ENCODE assay signal across 8 cellular contexts in genomic region chr10:72318383-72319262, GRCh38. TPM values are rescaled to one million over a fixed set of nuclear protein-coding genes. Genes with fewer than 3 reads are reported as not detected.
DNase-seq lines count a peak whose midpoint lies in the region; ATAC-seq and TF ChIP-seq lines count a peak whose summit lies in the region.

No MANE protein-coding gene starts in this region.

- CTCF ChIA-PET in activated CD4-positive, alpha-beta T cell treated with anti-CD3 and anti-CD28 coated beads, Interleukin-2, amount 10 ng/mL, durations not matched to agents 7 days and 5 days (lab: Charles Lee) = interaction anchor here (0.6 to 3.9 kb wide), 9 partner anchors 10 to 90 kb away, joined by 3 to 31 read pairs (median 5); partner anchors contain the start of gene DDIT4

- no peak for ATAC-seq in activated T-cell treated with anti-CD3 and anti-CD28 coated beads, Interleukin-2, amount 50 U/mL, for 72 hours (replicated peaks in 1 of 2)
- ATAC-seq in GM18873 (IDR thresholded peaks at IDR 0.05; ENCODE audit: low FRiP score, unreplicated experiment) (no peak), HG02588 (IDR thresholded peaks at IDR 0.05; ENCODE audit: unreplicated experiment) (no peak)

- DNase-seq in activated CD4-positive, alpha-beta T cell treated with anti-CD3 and anti-CD28 coated beads, Interleukin-2, amount 10 ng/mL, durations not matched to agents 7 days and 5 days = no peak
- DNase-seq in activated CD4-positive, alpha-beta T cell treated with anti-CD3 and anti-CD28 coated beads, Interleukin-2, amount 50 U/mL, for 48 hours = no peak
- no peak for DNase-seq in activated T-cell treated with anti-CD3 and anti-CD28 coated beads, Interleukin-2, amount 50 U/mL, for 72 hours
- DNase-seq in thyroid gland = no peak
- no peak for DNase-seq in AG08396 (ENCODE audit: low spot score)

- H3K4me3 Mint-ChIP-seq in activated CD4-positive, alpha-beta T cell treated with anti-CD3 and anti-CD28 coated beads, Interleukin-2, amount 10 ng/mL, durations not matched to agents 7 days and 5 days = peak overlapping the region; percentile 66
- H3K4me3 Mint-ChIP-seq in activated T-cell treated with anti-CD3 and anti-CD28 coated beads, Interleukin-2, amount 50 U/mL, for 72 hours = peak overlapping the region; percentile 79 to 87

- TF ChIP-seq POLR2A in thyroid gland (IDR thresholded peaks at IDR 0.05) = no peak

- no peaks in the 10 kb centered on the region for H3K9me3 ChIP-seq in thyroid gland

- no peaks in the 10 kb centered on the region for H3K9me3 Mint-ChIP-seq in activated CD4-positive, alpha-beta T cell treated with anti-CD3 and anti-CD28 coated beads, Interleukin-2, amount 10 ng/mL, durations not matched to agents 7 days and 5 days
- H3K9me3 Mint-ChIP-seq in activated T-cell treated with anti-CD3 and anti-CD28 coated beads, Interleukin-2, amount 50 U/mL, for 72 hours = no peaks in the 10 kb centered on the region

- no peaks in the 10 kb centered on the region for H3K27me3 Mint-ChIP-seq in activated CD4-positive, alpha-beta T cell treated with anti-CD3 and anti-CD28 coated beads, Interleukin-2, amount 10 ng/mL, durations not matched to agents 7 days and 5 days
- no peaks in the 10 kb centered on the region for H3K27me3 Mint-ChIP-seq in activated T-cell treated with anti-CD3 and anti-CD28 coated beads, Interleukin-2, amount 50 U/mL, for 72 hours (ENCODE audit: low read depth)

- POLR2A ChIA-PET in activated CD4-positive, alpha-beta T cell treated with anti-CD3 and anti-CD28 coated beads, Interleukin-2, amount 10 ng/mL, durations not matched to agents 7 days and 5 days (lab: Charles Lee) = interaction anchor here (1.1 to 1.3 kb wide), 3 partner anchors 16 to 44 kb away, joined by 3 to 6 read pairs (median 3); no protein-coding TSS in a partner anchor

- peak overlapping the region; percentile 82 for H3K27ac Mint-ChIP-seq in activated CD4-positive, alpha-beta T cell treated with anti-CD3 and anti-CD28 coated beads, Interleukin-2, amount 10 ng/mL, durations not matched to agents 7 days and 5 days
- peak overlapping the region; percentile 96 for H3K27ac Mint-ChIP-seq in activated T-cell treated with anti-CD3 and anti-CD28 coated beads, Interleukin-2, amount 50 U/mL, for 72 hours

- peaks cover 3% of the 10 kb centered on the region for H3K36me3 Mint-ChIP-seq in activated CD4-positive, alpha-beta T cell treated with anti-CD3 and anti-CD28 coated beads, Interleukin-2, amount 10 ng/mL, durations not matched to agents 7 days and 5 days (ENCODE audit: low read depth)
- H3K36me3 Mint-ChIP-seq in activated T-cell treated with anti-CD3 and anti-CD28 coated beads, Interleukin-2, amount 50 U/mL, for 72 hours (ENCODE audit: insufficient read depth in 2 of 2) = peaks cover 0 to 3% of the 10 kb centered on the region in 2 donors

- peaks cover 79% of the 10 kb centered on the region for H3K4me1 Mint-ChIP-seq in activated CD4-positive, alpha-beta T cell treated with anti-CD3 and anti-CD28 coated beads, Interleukin-2, amount 10 ng/mL, durations not matched to agents 7 days and 5 days
- peaks cover 86% of the 10 kb centered on the region for H3K4me1 Mint-ChIP-seq in activated T-cell treated with anti-CD3 and anti-CD28 coated beads, Interleukin-2, amount 50 U/mL, for 72 hours (ENCODE audit: low read depth)

- H3K27me3 ChIP-seq in layer of hippocampus (ENCODE audit: control insufficient read depth, insufficient read depth, low read length) (no peaks in the 10 kb centered on the region), thyroid gland (no peaks in the 10 kb centered on the region)

- intact Hi-C loops in thyroid gland (cut with DNase I) = no loop called here

- WGBS in thyroid gland, 2 donors = 68 to 78% methylated on average over 11 of the region's 11 CpGs

- H3K36me3 ChIP-seq in thyroid gland = no peaks in the 10 kb centered on the region

- H3K27ac ChIP-seq in layer of hippocampus (ENCODE audit: low read depth, low read length) (peak overlapping the region; percentile 96), thyroid gland (peak overlapping the region; percentile 95 to 97 (median 96))

- H3K4me3 ChIP-seq in thyroid gland (replicated peaks in 1 of 3) = peak overlapping the region in 1 of 3 donors; percentile 24

- peaks cover 55 to 65% of the 10 kb centered on the region in 2 donors for H3K4me1 ChIP-seq in thyroid gland

- TF ChIP-seq CTCF in thyroid gland (IDR thresholded peaks at IDR 0.05) = no peak

RNA-seq across cellular contexts. Expression of gene DNAJB12, which starts 36.1 kb away (rescaled TPM):
- 10 to 100 TPM; 31.8 to 34.5 TPM for total RNA-seq in activated CD4-positive, alpha-beta T cell treated with anti-CD3 and anti-CD28 coated beads, Interleukin-2, amount 10 ng/mL, durations not matched to agents 7 days and 5 days
- 10 to 100 TPM; 24.1 to 25.2 TPM for total RNA-seq in activated T-cell treated with anti-CD3 and anti-CD28 coated beads, Interleukin-2, amount 50 U/mL, for 72 hours
- 10 to 100 TPM; 31.6 to 49.7 (median 44.1) TPM for total RNA-seq in thyroid gland

RNA-seq across cellular contexts. Expression of gene DDIT4, which starts 44.9 kb away (rescaled TPM):
- 100 to 1,000 TPM; 166 to 189 TPM for total RNA-seq in activated CD4-positive, alpha-beta T cell treated with anti-CD3 and anti-CD28 coated beads, Interleukin-2, amount 10 ng/mL, durations not matched to agents 7 days and 5 days
- total RNA-seq in activated T-cell treated with anti-CD3 and anti-CD28 coated beads, Interleukin-2, amount 50 U/mL, for 72 hours = 1,000 to 10,000 TPM; 1,119 to 1,202 TPM
- total RNA-seq in thyroid gland = 100 to 1,000 TPM in 3 of 4 donors, 10 to 100 TPM in 1; 93.0 to 309 (median 134) TPM
